18 cellular contexts compared by ENCODE assay signal in the genomic region with DNA sequence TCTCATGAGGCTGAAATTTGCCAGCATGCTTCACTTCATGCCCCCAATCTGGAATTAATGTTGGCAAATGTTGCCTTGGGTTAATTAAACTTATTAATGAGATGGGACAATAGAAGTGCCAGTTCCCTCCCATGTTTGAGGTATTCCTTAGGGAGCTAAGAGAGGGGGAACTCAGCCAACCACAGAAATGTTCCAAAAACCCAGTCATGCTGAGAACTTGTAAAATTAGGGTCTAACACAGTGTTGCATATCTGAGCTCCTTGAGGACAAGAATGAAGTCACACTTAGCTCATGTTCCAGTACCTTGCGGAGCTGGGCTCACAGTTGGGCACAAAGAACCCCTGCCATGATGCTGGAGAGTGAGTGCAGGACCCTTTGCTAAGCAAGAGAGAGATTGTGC.
DNase-seq lines count a peak whose midpoint lies in the region; ATAC-seq and TF ChIP-seq lines count a peak whose summit lies in the region.
"Had no signal": no experiment of that assay in that cellular context is flagged by ENCODE, and none has a peak within 500 bp of the region (broad histone marks: within the 10 kb centered on the region; RNA-seq: fewer than 3 reads in every experiment).

No MANE protein-coding gene starts in this region.

- H2AK5ac ChIP-seq in neuronal stem cell (ENCODE audit: low read depth, low read length) = no peak overlapping the region

- H3K14ac ChIP-seq in neuronal stem cell (ENCODE audit: low read length) = no peak overlapping the region

- no peak overlapping the region for H3K4ac ChIP-seq in neuronal stem cell (ENCODE audit: low read length)

- no peak overlapping the region for H3K4me3 ChIP-seq in BLaER1 treated with 17β-estradiol and CSF1 and Interleukin-3, amounts not matched to agents 10 nM and 100 nM
- no peak overlapping the region for H3K4me3 ChIP-seq in ascending aorta
- H3K4me3 ChIP-seq in aorta (ENCODE audit: low read length in 2 of 2) = no peak overlapping the region
- H3K4me3 ChIP-seq in neuronal stem cell (ENCODE audit: low read length in 2 of 2) = no peak overlapping the region
- no peak overlapping the region for H3K4me3 ChIP-seq in PC-3 (ENCODE audit: low read length)
- H3K4me3 ChIP-seq: BLaER1 had no signal

- H3K9me3 Mint-ChIP-seq in osteocyte (ENCODE audit: unreplicated experiment) = peaks cover 12% of the 10 kb centered on the region
- H3K9me3 Mint-ChIP-seq in naive thymus-derived CD8-positive, alpha-beta T cell = peaks cover 0 to 25% (median 8%) of the 10 kb centered on the region in 9 donors
- H3K9me3 Mint-ChIP-seq: HFFc6 had no signal

- CTCF ChIA-PET in PC-3 (lab: Charles Lee) = no interaction called here

- H4K8ac ChIP-seq in neuronal stem cell (ENCODE audit: low read depth, low read length) = no peak overlapping the region

- H3K4me2 ChIP-seq in BLaER1 treated with 17β-estradiol and CSF1 and Interleukin-3, amounts not matched to agents 10 nM and 100 nM = peak overlapping the region in 6 of 11 experiments; percentile 8 to 35 (median 11); a peak in 5 of 22 replicates
- H3K4me2 ChIP-seq in neuronal stem cell (ENCODE audit: insufficient read depth, low read length, poor library complexity, severe bottlenecking) (no peak overlapping the region), PC-3 (ENCODE audit: low read length) (no peak overlapping the region)
- H3K4me2 ChIP-seq: BLaER1 had no signal

- H3K4me3 Mint-ChIP-seq in osteocyte (ENCODE audit: unreplicated experiment) = no peak overlapping the region
- no peak overlapping the region for H3K4me3 Mint-ChIP-seq in naive thymus-derived CD8-positive, alpha-beta T cell
- H3K4me3 Mint-ChIP-seq: CD8-positive, alpha-beta T cell; HFFc6 had no signal

- peaks cover 7 to 36% (median 9%) of the 10 kb centered on the region in 10 experiments; a peak in 14 of 20 replicates for H3K4me1 ChIP-seq in BLaER1 treated with 17β-estradiol and CSF1 and Interleukin-3, amounts not matched to agents 10 nM and 100 nM
- peaks cover 7 to 30% of the 10 kb centered on the region in 2 donors for H3K4me1 ChIP-seq in ascending aorta
- peaks cover 4 to 6% of the 10 kb centered on the region in 2 donors for H3K4me1 ChIP-seq in aorta (ENCODE audit: control insufficient read depth in 1 of 2, insufficient read depth in 2 of 2, low read length in 2 of 2)
- no peaks in the 10 kb centered on the region for H3K4me1 ChIP-seq in neuronal stem cell (ENCODE audit: control insufficient read depth in 2 of 2, insufficient read depth in 1 of 2, low read depth in 1 of 2, low read length in 2 of 2)
- no peaks in the 10 kb centered on the region for H3K4me1 ChIP-seq in PC-3 (ENCODE audit: insufficient read depth, low read length)

- H3K9me2 ChIP-seq in PC-3 (replicated peaks; ENCODE audit: low read length) = no peaks in the 10 kb centered on the region

- no peak overlapping the region for H3K18ac ChIP-seq in neuronal stem cell (ENCODE audit: low read length)

- H3K27me3 Mint-ChIP-seq in osteocyte (ENCODE audit: unreplicated experiment) = no peaks in the 10 kb centered on the region
- H3K27me3 Mint-ChIP-seq in naive thymus-derived CD8-positive, alpha-beta T cell = peaks cover 0 to 21% (median 4%) of the 10 kb centered on the region in 5 donors

- BruUV-seq in PC-3 (replicated peaks; lab: Mats Ljungman, UMichigan) = no TSS peak

- peaks cover 24% of the 10 kb centered on the region for H3K4me1 Mint-ChIP-seq in osteocyte (ENCODE audit: unreplicated experiment)
- peaks cover 0 to 2% (median 0%) of the 10 kb centered on the region in 4 donors for H3K4me1 Mint-ChIP-seq in naive thymus-derived CD8-positive, alpha-beta T cell

- POLR2A ChIA-PET in naive thymus-derived CD8-positive, alpha-beta T cell (lab: Charles Lee) = no interaction called here
- POLR2A ChIA-PET in PC-3 (lab: Charles Lee; ENCODE audit: unreplicated experiment) = no interaction called here

- ATAC-seq in aorta (ENCODE audit: low FRiP score) (peak; percentile 69), PC-3 (no peak)
- ATAC-seq in naive thymus-derived CD8-positive, alpha-beta T cell = no peak
- ATAC-seq: CD8-positive, alpha-beta T cell; HCT116 had no signal

- no peak overlapping the region for H4K91ac ChIP-seq in neuronal stem cell (ENCODE audit: low read depth, low read length, poor library complexity)

- H3K27ac Mint-ChIP-seq in osteocyte (ENCODE audit: unreplicated experiment) = no peak overlapping the region
- no peak overlapping the region for H3K27ac Mint-ChIP-seq in naive thymus-derived CD8-positive, alpha-beta T cell
- H3K27ac Mint-ChIP-seq: CD8-positive, alpha-beta T cell; HFFc6 had no signal

- H3K79me2 ChIP-seq in PC-3 (ENCODE audit: low read length) = no peaks in the 10 kb centered on the region

- no peaks in the 10 kb centered on the region for H3F3A ChIP-seq in PC-3 (ENCODE audit: low read length, unreplicated experiment)

- DNase-seq in ascending aorta (ENCODE audit: low spot score in 2 of 2) = peak in 1 of 2 donors; percentile 65
- peak; percentile 51 for DNase-seq in osteocyte (ENCODE audit: extremely low spot score, unreplicated experiment)
- no peak for DNase-seq in aorta
- DNase-seq in naive thymus-derived CD8-positive, alpha-beta T cell = no peak
- DNase-seq in neuronal stem cell (ENCODE audit: low spot score) = no peak
- no peak for DNase-seq in PC-3
- DNase-seq: 8988T, Calu3, DMS79 treated with DMSO at 0.1 percent for 48 hours, GF-D8, GOT3, H7, HFFc6 had no signal

- H3K36me3 Mint-ChIP-seq in osteocyte (ENCODE audit: unreplicated experiment) = peaks cover 13% of the 10 kb centered on the region
- H3K36me3 Mint-ChIP-seq in naive thymus-derived CD8-positive, alpha-beta T cell = peaks cover 0 to 15% (median 0%) of the 10 kb centered on the region in 3 donors
- H3K36me3 Mint-ChIP-seq: CD8-positive, alpha-beta T cell had no signal

- no peak overlapping the region for H3K23ac ChIP-seq in neuronal stem cell (ENCODE audit: low read depth, low read length, poor library complexity)

- intact Hi-C loops in ascending aorta (cut with DNase I) (loop anchor here (5.0 kb wide), 1 partner anchor 172 kb away; no protein-coding TSS in a partner anchor), aorta (cut with DNase I) (loop anchor here in 1 of 2 donors (10.0 kb wide), 1 partner anchor 45 kb away; no protein-coding TSS in a partner anchor), PC-3 (cut with micrococcal nuclease) (no loop called here)

- 0 to 10% methylated on average over 1 of the region's 1 CpG for WGBS in aorta, 2 donors
- no CpG with 5 or more reads among the region's 1 CpG for WGBS in neuronal stem cell (ENCODE audit: extremely low coverage in 2 of 2, insufficient read length in 2 of 2, insufficient replicate concordance in 1 of 2), 2 donors

- H3K27me3 ChIP-seq in BLaER1 treated with 17β-estradiol and CSF1 and Interleukin-3, amounts not matched to agents 10 nM and 100 nM = no peaks in the 10 kb centered on the region
- no peaks in the 10 kb centered on the region for H3K27me3 ChIP-seq in ascending aorta
- H3K27me3 ChIP-seq in aorta (ENCODE audit: control insufficient read depth in 1 of 2, insufficient read depth in 2 of 2, low read length in 1 of 2) = no peaks in the 10 kb centered on the region
- peaks cover 0 to 7% (median 0%) of the 10 kb centered on the region in 3 experiments for H3K27me3 ChIP-seq in neuronal stem cell (ENCODE audit: control insufficient read depth in 3 of 3, insufficient read depth in 3 of 3, low read depth in 1 of 3, low read length in 3 of 3)
- peaks cover 35% of the 10 kb centered on the region for H3K27me3 ChIP-seq in PC-3 (ENCODE audit: low read length)
- H3K27me3 ChIP-seq: BLaER1 had no signal

- no peak overlapping the region for H3K9ac ChIP-seq in BLaER1 treated with 17β-estradiol and CSF1 and Interleukin-3, amounts not matched to agents 10 nM and 100 nM
- H3K9ac ChIP-seq in neuronal stem cell (ENCODE audit: low read depth, low read length, poor library complexity) (no peak overlapping the region), PC-3 (ENCODE audit: low read length) (no peak overlapping the region)
- H3K9ac ChIP-seq: BLaER1 had no signal

- no peak overlapping the region for H3K27ac ChIP-seq in BLaER1 treated with 17β-estradiol and CSF1 and Interleukin-3, amounts not matched to agents 10 nM and 100 nM
- H3K27ac ChIP-seq in ascending aorta = peak overlapping the region; percentile 90
- peak overlapping the region; percentile 88 to 100 for H3K27ac ChIP-seq in aorta (ENCODE audit: low read depth in 1 of 2, low read length in 2 of 2)
- no peak overlapping the region for H3K27ac ChIP-seq in neuronal stem cell (replicated peaks; ENCODE audit: low read length)
- no peak overlapping the region for H3K27ac ChIP-seq in PC-3 (ENCODE audit: low read length)
- H3K27ac ChIP-seq: BLaER1, HL-60 had no signal

- peaks cover 10 to 38% (median 34%) of the 10 kb centered on the region in 11 experiments for H3K9me3 ChIP-seq in BLaER1 treated with 17β-estradiol and CSF1 and Interleukin-3, amounts not matched to agents 10 nM and 100 nM (replicated peaks in 1 of 11)
- H3K9me3 ChIP-seq in ascending aorta (no peaks in the 10 kb centered on the region), aorta (ENCODE audit: control insufficient read depth, low read length) (no peaks in the 10 kb centered on the region), neuronal stem cell (replicated peaks in 1 of 2; ENCODE audit: control insufficient read depth in 2 of 2, insufficient read depth in 1 of 2, low read depth in 1 of 2, low read length in 2 of 2) (peaks cover 0 to 4% of the 10 kb centered on the region in 2 donors), PC-3 (ENCODE audit: low read length) (no peaks in the 10 kb centered on the region)

- H3K79me1 ChIP-seq in neuronal stem cell (ENCODE audit: low read depth, low read length) = no peaks in the 10 kb centered on the region

- TF ChIP-seq CTCF in ascending aorta (IDR thresholded peaks at IDR 0.05) = no peak
- no peak for TF ChIP-seq CTCF in osteocyte (IDR thresholded peaks at IDR 0.05)
- no peak for TF ChIP-seq CTCF in PC-3 (conservative IDR thresholded peaks at IDR 0.05; ENCODE audit: low read depth, low read length)

- H4K20me1 ChIP-seq in BLaER1 treated with 17β-estradiol and CSF1 and Interleukin-3, amounts not matched to agents 10 nM and 100 nM = no peaks in the 10 kb centered on the region
- no peaks in the 10 kb centered on the region for H4K20me1 ChIP-seq in PC-3 (ENCODE audit: low read length)
- H4K20me1 ChIP-seq: BLaER1 had no signal

- H2BK15ac ChIP-seq in neuronal stem cell (ENCODE audit: low read length) = no peak overlapping the region

- H2BK120ac ChIP-seq in neuronal stem cell (ENCODE audit: low read depth, low read length) = no peak overlapping the region

- H2AFZ ChIP-seq in neuronal stem cell (ENCODE audit: low read length) = no peak overlapping the region
- H2AFZ ChIP-seq in PC-3 (ENCODE audit: low read length) = no peak overlapping the region

- peaks cover 0 to 4% (median 0%) of the 10 kb centered on the region in 11 experiments; a peak in 2 of 22 replicates for H3K36me3 ChIP-seq in BLaER1 treated with 17β-estradiol and CSF1 and Interleukin-3, amounts not matched to agents 10 nM and 100 nM
- H3K36me3 ChIP-seq in ascending aorta = no peaks in the 10 kb centered on the region
- no peaks in the 10 kb centered on the region for H3K36me3 ChIP-seq in aorta (ENCODE audit: control insufficient read depth in 1 of 2, insufficient read depth in 2 of 2, low read length in 1 of 2)
- H3K36me3 ChIP-seq in neuronal stem cell (replicated peaks in 1 of 2; ENCODE audit: control insufficient read depth in 2 of 2, insufficient read depth in 2 of 2, low read length in 2 of 2) = no peaks in the 10 kb centered on the region
- no peaks in the 10 kb centered on the region for H3K36me3 ChIP-seq in PC-3 (ENCODE audit: low read depth, low read length)
- H3K36me3 ChIP-seq: BLaER1 had no signal

- H2BK12ac ChIP-seq in neuronal stem cell (ENCODE audit: low read length) = no peak overlapping the region

- H2BK5ac ChIP-seq in neuronal stem cell (ENCODE audit: low read length) = no peak overlapping the region

Comparison
In these comparisons a context has a peak if more than half of its experiments do, and no peak if none do; other contexts are left out.
1. H3K27ac ChIP-seq: peak in ascending aorta (2 of 2) and aorta (2 of 2); none in BLaER1 treated with 17β-estradiol and CSF1 and Interleukin-3, amounts not matched to agents 10 nM and 100 nM (0 of 11), neuronal stem cell (single experiment) and PC-3 (single experiment).
2. H3K4me2 ChIP-seq: peak in BLaER1 treated with 17β-estradiol and CSF1 and Interleukin-3, amounts not matched to agents 10 nM and 100 nM (6 of 11); none in neuronal stem cell (single experiment) and PC-3 (single experiment).